In genomic region chrX:11745881-11746280, GRCh38 we compare ENCODE assay signal across 16 cellular contexts. TPM values are rescaled to one million over a fixed set of nuclear protein-coding genes. Genes with fewer than 3 reads are reported as not detected.
DNase-seq lines count a peak whose midpoint lies in the region; ATAC-seq, FAIRE-seq and TF ChIP-seq lines count a peak whose summit lies in the region.
"Had no signal": no experiment of that assay in that cellular context is flagged by ENCODE, and none has a peak within 500 bp of the region (broad histone marks: within the 10 kb centered on the region; RNA-seq: fewer than 3 reads in every experiment).

No MANE protein-coding gene starts in this region.

- FAIRE-seq in GM12892 (lab: Jason Lieb, UNC) = peak; percentile 60
- FAIRE-seq: H54 had no signal

- no peak for TF ChIP-seq CTCF in OCI-LY3 (IDR thresholded peaks at IDR 0.05; ENCODE audit: low read depth, low read length)

- no peaks in the 10 kb centered on the region for H3K79me2 ChIP-seq in OCI-LY3 (ENCODE audit: low read length)

- H2AFZ ChIP-seq in OCI-LY3 (ENCODE audit: low read depth, low read length) = no peak overlapping the region

- no peak overlapping the region for H3K9ac ChIP-seq in OCI-LY3 (ENCODE audit: low read length)

- 0 out of 2 replicates have a peak overlapping the region, but pooled peaks have one; percentile 7 for H3K4me2 ChIP-seq in OCI-LY3 (ENCODE audit: low read length)

- H3K4me1 ChIP-seq in OCI-LY3 (ENCODE audit: low read length) = peaks cover 64% of the 10 kb centered on the region
- H3K4me1 ChIP-seq: HAP-1 had no signal

- ATAC-seq in HG02642 (IDR thresholded peaks at IDR 0.05; ENCODE audit: poor library complexity, unreplicated experiment) (no peak), GM19397 (IDR thresholded peaks at IDR 0.05; ENCODE audit: unreplicated experiment) (no peak)

- no peaks in the 10 kb centered on the region for H3K27me3 ChIP-seq in OCI-LY3 (ENCODE audit: low read depth, low read length)

- H3K27ac ChIP-seq in OCI-LY3 (ENCODE audit: low read length) = peak overlapping the region; percentile 31; the same call in 1 of the 2 replicates

- no peaks in the 10 kb centered on the region for H3K9me3 ChIP-seq in OCI-LY3 (ENCODE audit: insufficient read depth, low read length)
- H3K9me3 ChIP-seq: HAP-1 had no signal

- peaks cover 3% of the 10 kb centered on the region for H3K36me3 ChIP-seq in OCI-LY3 (replicated peaks; ENCODE audit: low read depth, low read length)
- H3K36me3 ChIP-seq: HAP-1 had no signal

- no peak for DNase-seq in GM12892 (ENCODE audit: insufficient read length)
- DNase-seq in cerebellar cortex (ENCODE audit: low spot score) = peak; percentile 50
- DNase-seq in NCI-H146 treated with DMSO at 0.1 percent for 48 hours (lab: John Stamatoyannopoulos, UW; ENCODE audit: unreplicated experiment) = no peak
- DNase-seq: Calu3; CD4-positive, alpha-beta memory T cell; COR-L47; DMS79; EL; GF-D8; GOT3; HFFc6 had no signal

- no peak overlapping the region for H3K4me3 ChIP-seq in OCI-LY3 (ENCODE audit: low read length)
- H3K4me3 ChIP-seq: HAP-1 had no signal

- TF ChIP-seq POLR2A in GM12892 (IDR thresholded peaks at IDR 0.05; ENCODE audit: low read depth, low read length) = no peak

- H4K20me1 ChIP-seq in OCI-LY3 (ENCODE audit: insufficient read depth, low read length) = no peaks in the 10 kb centered on the region

RNA-seq across cellular contexts. Expression of gene MSL3, which starts 12.2 kb away (rescaled TPM):
- polyA plus RNA-seq in GM12892 (2012; ENCODE audit: missing spikeins) = 50.7 TPM
